ENCODE assay signal across 19 cellular contexts in genomic region chr4:169071781-169072180, GRCh38.
A peak's percentile ranks its signal among the peaks of the same experiment; 100 is the strongest.
DNase-seq lines count a peak whose midpoint lies in the region; ATAC-seq and TF ChIP-seq lines count a peak whose summit lies in the region.
"Had no signal": no experiment of that assay in that cellular context is flagged by ENCODE, and none has a peak within 500 bp of the region (broad histone marks: within the 10 kb centered on the region; RNA-seq: fewer than 3 reads in every experiment).

No MANE protein-coding gene starts in this region.

- no peaks in the 10 kb centered on the region for H3K27me3 Mint-ChIP-seq in mesothelial cell of epicardium (ENCODE audit: low read depth)
- no peaks in the 10 kb centered on the region for H3K27me3 Mint-ChIP-seq in activated T-helper 17 cell treated with anti-CD3 and anti-CD28 coated beads, Interleukin-2, amount 50 U/mL, for 72 hours
- H3K27me3 Mint-ChIP-seq: activated T-cell treated with anti-CD3 and anti-CD28 coated beads, Interleukin-2, amount 50 U/mL, for 24 hours; CD4-positive, alpha-beta T cell; dendritic cell treated with granulocyte-macrophage colony-stimulating factor and Interleukin-4, amounts not matched to agents 40 ng/mL and 50 ng/mL, for 4 days had no signal

- H3K27ac Mint-ChIP-seq in mesothelial cell of epicardium: peak overlapping the region; percentile 98
- no peak overlapping the region for H3K27ac Mint-ChIP-seq in activated T-helper 17 cell treated with anti-CD3 and anti-CD28 coated beads, Interleukin-2, amount 50 U/mL, for 72 hours
- H3K27ac Mint-ChIP-seq: activated T-cell treated with anti-CD3 and anti-CD28 coated beads, Interleukin-2, amount 50 U/mL, for 24 hours; CD4-positive, alpha-beta T cell; dendritic cell treated with granulocyte-macrophage colony-stimulating factor and Interleukin-4, amounts not matched to agents 40 ng/mL and 50 ng/mL, for 4 days; neural progenitor cell had no signal

- TF ChIP-seq CTCF in mesothelial cell of epicardium (IDR thresholded peaks at IDR 0.05; ENCODE audit: unreplicated experiment): no peak

- H3K4me3 Mint-ChIP-seq in mesothelial cell of epicardium: no peak overlapping the region
- H3K4me3 Mint-ChIP-seq in activated T-helper 17 cell treated with anti-CD3 and anti-CD28 coated beads, Interleukin-2, amount 50 U/mL, for 72 hours: no peak overlapping the region
- H3K4me3 Mint-ChIP-seq: activated T-cell treated with anti-CD3 and anti-CD28 coated beads, Interleukin-2, amount 50 U/mL, for 24 hours; CD4-positive, alpha-beta T cell; dendritic cell treated with granulocyte-macrophage colony-stimulating factor and Interleukin-4, amounts not matched to agents 40 ng/mL and 50 ng/mL, for 4 days; neural progenitor cell had no signal

- ATAC-seq in GM19324 (IDR thresholded peaks at IDR 0.05; ENCODE audit: low FRiP score, unreplicated experiment): no peak
- ATAC-seq in activated T-helper 17 cell treated with anti-CD3 and anti-CD28 coated beads, Interleukin-2, amount 50 U/mL, for 72 hours (replicated peaks): no peak
- ATAC-seq: lower lobe of right lung had no signal

- H3K9me3 Mint-ChIP-seq in mesothelial cell of epicardium: no peaks in the 10 kb centered on the region
- H3K9me3 Mint-ChIP-seq in activated T-helper 17 cell treated with anti-CD3 and anti-CD28 coated beads, Interleukin-2, amount 50 U/mL, for 72 hours: no peaks in the 10 kb centered on the region
- H3K9me3 Mint-ChIP-seq: activated T-cell treated with anti-CD3 and anti-CD28 coated beads, Interleukin-2, amount 50 U/mL, for 24 hours; CD4-positive, alpha-beta T cell; dendritic cell treated with granulocyte-macrophage colony-stimulating factor and Interleukin-4, amounts not matched to agents 40 ng/mL and 50 ng/mL, for 4 days; neural progenitor cell had no signal

- no peaks in the 10 kb centered on the region for H3K36me3 Mint-ChIP-seq in mesothelial cell of epicardium
- no peaks in the 10 kb centered on the region for H3K36me3 Mint-ChIP-seq in activated T-helper 17 cell treated with anti-CD3 and anti-CD28 coated beads, Interleukin-2, amount 50 U/mL, for 72 hours (ENCODE audit: low read depth)

- peaks cover 48% of the 10 kb centered on the region for H3K4me1 Mint-ChIP-seq in mesothelial cell of epicardium
- H3K4me1 Mint-ChIP-seq in activated T-helper 17 cell treated with anti-CD3 and anti-CD28 coated beads, Interleukin-2, amount 50 U/mL, for 72 hours: no peaks in the 10 kb centered on the region

- DNase-seq in NCI-H446 (lab: John Stamatoyannopoulos, UW): peak; percentile 54 to 83
- DNase-seq in astrocyte of the hippocampus (ENCODE audit: low read depth, low spot score): peak; percentile 78
- DNase-seq in mesothelial cell of epicardium (ENCODE audit: low spot score in 2 of 2, unreplicated experiment in 2 of 2): no peak
- no peak for DNase-seq in NCI-H510A treated with DMSO at 0.1 percent for 48 hours (lab: John Stamatoyannopoulos, UW)
- no peak for DNase-seq in stimulated activated CD4-positive, alpha-beta T cell treated with anti-CD3 and anti-CD28 coated beads, Interleukin-2, amount 100 ng/mL, for 24 hours
- DNase-seq: activated T-cell treated with anti-CD3 and anti-CD28 coated beads, Interleukin-2, amount 50 U/mL, for 24 hours; caudate nucleus; CD4-positive, alpha-beta T cell; GM23248; lower lobe of right lung; NCI-H1436; NCI-H524; NK-92 treated with Interleukin-12 subunit alpha and Interleukin-12 subunit beta, amount 100 ng/mL, for 24 hours; stimulated activated CD4-positive, alpha-beta T cell treated with anti-CD3 and anti-CD28 coated beads, Interleukin-1b, Interleukin-23, amount 100 ng/mL, for 48 hours; T-helper 1 cell had no signal

Comparison
In these comparisons a context has a peak if more than half of its experiments do, and no peak if none do; other contexts are left out.
1. DNase-seq: peak in NCI-H446 (2 of 2) and astrocyte of the hippocampus (single experiment); none in mesothelial cell of epicardium (0 of 2), NCI-H510A treated with DMSO at 0.1 percent for 48 hours (single experiment) and stimulated activated CD4-positive, alpha-beta T cell treated with anti-CD3 and anti-CD28 coated beads, Interleukin-2, amount 100 ng/mL, for 24 hours (0 of 2).